Comparison of ENCODE assay signal across 1 cellular context in genomic region chr14:77391441-77391840, GRCh38.
TF ChIP-seq lines count a peak whose summit lies in the region.

No MANE protein-coding gene starts in this region.

TF ChIP-seq in GM12878, 131 proteins besides CTCF, POLR2A, EP300 and RAD21:
- TF ChIP-seq ZNF622 (IDR thresholded peaks at IDR 0.05) (no peak), RCOR1 (conservative IDR thresholded peaks at IDR 0.05; ENCODE audit: low read depth, low read length) (no peak), EZH2 (IDR thresholded peaks at IDR 0.05; ENCODE audit: borderline replicate concordance, control insufficient read depth, low read depth, low read length) (no peak), JUND (IDR thresholded peaks at IDR 0.05; ENCODE audit: low read depth, low read length) (no peak), CHD1 (IDR thresholded peaks at IDR 0.05; ENCODE audit: low read depth, low read length) (no peak), NFXL1 (IDR thresholded peaks at IDR 0.05; ENCODE audit: borderline replicate concordance) (no peak), RB1 (IDR thresholded peaks at IDR 0.05; ENCODE audit: borderline replicate concordance) (no peak), ZBTB40 (IDR thresholded peaks at IDR 0.05; ENCODE audit: borderline replicate concordance) (no peak), ZNF687 (IDR thresholded peaks at IDR 0.05) (no peak), MLLT1 (IDR thresholded peaks at IDR 0.05) (no peak), E2F4 (IDR thresholded peaks at IDR 0.05; ENCODE audit: low read depth, low read length) (no peak), SIX5 (IDR thresholded peaks at IDR 0.05; ENCODE audit: low read depth, low read length, severe bottlenecking) (no peak), PML (IDR thresholded peaks at IDR 0.05; ENCODE audit: low read length) (no peak), NBN (IDR thresholded peaks at IDR 0.05) (no peak)
